18 cellular contexts compared by ENCODE assay signal in genomic region chrX:71537743-71538142, GRCh38. TPM values are rescaled to one million over a fixed set of nuclear protein-coding genes. Genes with fewer than 3 reads are reported as not detected.
A peak's percentile ranks its signal among the peaks of the same experiment; 100 is the strongest.
DNase-seq lines count a peak whose midpoint lies in the region; ATAC-seq and TF ChIP-seq lines count a peak whose summit lies in the region.
"Had no signal": no experiment of that assay in that cellular context is flagged by ENCODE, and none has a peak within 500 bp of the region (broad histone marks: within the 10 kb centered on the region; RNA-seq: fewer than 3 reads in every experiment).

No MANE protein-coding gene starts in this region.

- no peaks in the 10 kb centered on the region for H3K27me3 Mint-ChIP-seq in CD4-positive, alpha-beta memory T cell
- H3K27me3 Mint-ChIP-seq in activated CD8-positive, alpha-beta T cell treated with anti-CD3 and anti-CD28 coated beads, Interleukin-2, amount 10 ng/mL, durations not matched to agents 7 days and 5 days (ENCODE audit: low read depth): no peaks in the 10 kb centered on the region
- H3K27me3 Mint-ChIP-seq in memory B cell: no peaks in the 10 kb centered on the region

- no peak for TF ChIP-seq CTCF in DOHH2 (IDR thresholded peaks at IDR 0.05; ENCODE audit: low read depth, low read length, poor library complexity, severe bottlenecking)

- CTCF ChIA-PET in CD4-positive, alpha-beta memory T cell (lab: Charles Lee; ENCODE audit: partially characterized antibody): interaction anchor here (0.9 kb wide), 1 partner anchor 12 kb away, joined by 3 read pairs; no protein-coding TSS in a partner anchor
- CTCF ChIA-PET in activated CD8-positive, alpha-beta T cell treated with anti-CD3 and anti-CD28 coated beads, Interleukin-2, amount 10 ng/mL, durations not matched to agents 7 days and 5 days (lab: Charles Lee): interaction anchor here (1.7 kb wide), 1 partner anchor 114 kb away, joined by 4 read pairs; no protein-coding TSS in a partner anchor

- H3K4me3 Mint-ChIP-seq in CD4-positive, alpha-beta memory T cell: peak overlapping the region; percentile 65 to 98 (median 76)
- H3K4me3 Mint-ChIP-seq in activated CD8-positive, alpha-beta T cell treated with anti-CD3 and anti-CD28 coated beads, Interleukin-2, amount 10 ng/mL, durations not matched to agents 7 days and 5 days: peak overlapping the region; percentile 95
- peak overlapping the region; percentile 41 for H3K4me3 Mint-ChIP-seq in memory B cell

- H3K4me1 Mint-ChIP-seq in CD4-positive, alpha-beta memory T cell: peaks cover 31 to 75% (median 35%) of the 10 kb centered on the region in 4 donors
- H3K4me1 Mint-ChIP-seq in activated CD8-positive, alpha-beta T cell treated with anti-CD3 and anti-CD28 coated beads, Interleukin-2, amount 10 ng/mL, durations not matched to agents 7 days and 5 days (ENCODE audit: low read depth): peaks cover 43% of the 10 kb centered on the region
- H3K4me1 Mint-ChIP-seq in memory B cell: peaks cover 27% of the 10 kb centered on the region

- peaks cover 15 to 77% of the 10 kb centered on the region in 2 donors for H3K36me3 Mint-ChIP-seq in CD4-positive, alpha-beta memory T cell
- peaks cover 79% of the 10 kb centered on the region for H3K36me3 Mint-ChIP-seq in activated CD8-positive, alpha-beta T cell treated with anti-CD3 and anti-CD28 coated beads, Interleukin-2, amount 10 ng/mL, durations not matched to agents 7 days and 5 days (ENCODE audit: low read depth)
- H3K36me3 Mint-ChIP-seq in memory B cell: peaks cover 15% of the 10 kb centered on the region

- in situ Hi-C loops in G401 (cut with HindIII; ENCODE audit: low sequenced_read_pairs): no loop called here

- peaks cover 5% of the 10 kb centered on the region for H3K36me3 ChIP-seq in CD4-positive, alpha-beta memory T cell (ENCODE audit: insufficient read depth, low read length)
- H3K36me3 ChIP-seq in DOHH2 (ENCODE audit: control insufficient read depth, low read length): peaks cover 82% of the 10 kb centered on the region

- no peaks in the 10 kb centered on the region for H3K27me3 ChIP-seq in CD4-positive, alpha-beta memory T cell (ENCODE audit: insufficient read depth, low read length)
- H3K27me3 ChIP-seq in DOHH2 (ENCODE audit: control insufficient read depth, low read length): no peaks in the 10 kb centered on the region
- H3K27me3 ChIP-seq: BE2C, testis had no signal

- no peaks in the 10 kb centered on the region for H3K9me3 ChIP-seq in CD4-positive, alpha-beta memory T cell (ENCODE audit: control insufficient read depth in 1 of 2, low read length in 2 of 2)
- no peaks in the 10 kb centered on the region for H3K9me3 ChIP-seq in DOHH2 (ENCODE audit: control insufficient read depth, insufficient read depth, low read length)
- H3K9me3 ChIP-seq: BE2C, testis had no signal

- H3K9me3 Mint-ChIP-seq in CD4-positive, alpha-beta memory T cell: peaks cover 0 to 2% (median 0%) of the 10 kb centered on the region in 8 donors
- H3K9me3 Mint-ChIP-seq in activated CD8-positive, alpha-beta T cell treated with anti-CD3 and anti-CD28 coated beads, Interleukin-2, amount 10 ng/mL, durations not matched to agents 7 days and 5 days (ENCODE audit: insufficient read depth): no peaks in the 10 kb centered on the region
- H3K9me3 Mint-ChIP-seq in memory B cell: no peaks in the 10 kb centered on the region

- POLR2A ChIA-PET in CD4-positive, alpha-beta memory T cell (lab: Charles Lee; ENCODE audit: partially characterized antibody): interaction anchor here (1.0 to 9.2 kb wide), 2 partner anchors 9 to 39 kb away, joined by 3 to 163 read pairs; no protein-coding TSS in a partner anchor
- POLR2A ChIA-PET in activated CD8-positive, alpha-beta T cell treated with anti-CD3 and anti-CD28 coated beads, Interleukin-2, amount 10 ng/mL, durations not matched to agents 7 days and 5 days (lab: Charles Lee): interaction anchor here (1.1 kb wide), 1 partner anchor 14 kb away, joined by 4 read pairs; no protein-coding TSS in a partner anchor

- H4K20me1 ChIP-seq in DOHH2 (ENCODE audit: control insufficient read depth, insufficient read depth, low read depth, low read length): peaks cover 28% of the 10 kb centered on the region

- peaks cover 99% of the 10 kb centered on the region for H3K79me2 ChIP-seq in DOHH2 (ENCODE audit: control insufficient read depth, low read length)

- peak overlapping the region; percentile 47 for H3K27ac ChIP-seq in CD4-positive, alpha-beta memory T cell (ENCODE audit: low read depth, low read length)
- H3K27ac ChIP-seq in DOHH2 (ENCODE audit: low read depth, low read length): no peak overlapping the region
- H3K27ac ChIP-seq: SK-N-MC, testis had no signal

- ATAC-seq in activated CD8-positive, alpha-beta T cell treated with anti-CD3 and anti-CD28 coated beads, Interleukin-2, amount 10 ng/mL, durations not matched to agents 7 days and 5 days: no peak
- ATAC-seq in memory B cell (ENCODE audit: low read depth) (no peak), HG02571 (IDR thresholded peaks at IDR 0.05; ENCODE audit: unreplicated experiment) (no peak)
- ATAC-seq: left cardiac atrium, Panc1, sciatic nerve had no signal

- peak overlapping the region in 1 of 2 donors; percentile 23 for H3K4me3 ChIP-seq in CD4-positive, alpha-beta memory T cell (ENCODE audit: low read length in 2 of 2)
- peak overlapping the region; percentile 20 for H3K4me3 ChIP-seq in DOHH2 (ENCODE audit: low read length)
- H3K4me3 ChIP-seq: SK-N-MC, testis had no signal

- no peak for DNase-seq in CD4-positive, alpha-beta memory T cell
- no peak for DNase-seq in activated CD8-positive, alpha-beta T cell treated with anti-CD3 and anti-CD28 coated beads, Interleukin-2, amount 10 ng/mL, durations not matched to agents 7 days and 5 days
- DNase-seq in memory B cell (ENCODE audit: low spot score in 2 of 2) (no peak), NCI-H526 (lab: John Stamatoyannopoulos, UW) (no peak), G401 (ENCODE audit: low spot score) (no peak)
- DNase-seq: BE2C; DMS53; IMR-90; left cardiac atrium; NCI-H1092; occipital lobe; stimulated activated CD4-positive, alpha-beta T cell treated with anti-CD3 and anti-CD28 coated beads, Interleukin-1b, Interleukin-23, amount 100 ng/mL, for 48 hours; testis had no signal

- H3K4me2 ChIP-seq in DOHH2 (ENCODE audit: low read length): peak overlapping the region; percentile 65

- H3K27ac Mint-ChIP-seq in CD4-positive, alpha-beta memory T cell: peak overlapping the region in 6 of 7 donors; percentile 29 to 97 (median 63)
- peak overlapping the region; percentile 72 for H3K27ac Mint-ChIP-seq in activated CD8-positive, alpha-beta T cell treated with anti-CD3 and anti-CD28 coated beads, Interleukin-2, amount 10 ng/mL, durations not matched to agents 7 days and 5 days
- no peak overlapping the region for H3K27ac Mint-ChIP-seq in memory B cell

- intact Hi-C loops in CD4-positive, alpha-beta memory T cell (cut with micrococcal nuclease): loop anchor here (10.0 kb wide), 1 partner anchor 423 kb away; the partner anchor contains the start of genes IL2RG and MED12

- no peaks in the 10 kb centered on the region for H3K9me2 ChIP-seq in DOHH2 (replicated peaks; ENCODE audit: control insufficient read depth, low read length)

- peaks cover 10% of the 10 kb centered on the region; the same call in 1 of the 2 replicates for H3F3A ChIP-seq in DOHH2 (ENCODE audit: control insufficient read depth, insufficient read depth)

- peaks cover 53% of the 10 kb centered on the region for H3K4me1 ChIP-seq in CD4-positive, alpha-beta memory T cell (ENCODE audit: insufficient read depth, low read length)
- peaks cover 65% of the 10 kb centered on the region for H3K4me1 ChIP-seq in DOHH2 (ENCODE audit: control insufficient read depth, low read length)
- H3K4me1 ChIP-seq: testis had no signal

RNA-seq across cellular contexts. Expression of gene OGT, which starts 4.8 kb away (rescaled TPM):
- 100 to 1,000 TPM; 515 to 525 TPM for total RNA-seq in CD4-positive, alpha-beta memory T cell
- 10 to 100 TPM; 18.3 to 39.0 TPM for polyA plus RNA-seq in CD4-positive, alpha-beta memory T cell
- total RNA-seq in activated CD8-positive, alpha-beta T cell treated with anti-CD3 and anti-CD28 coated beads, Interleukin-2, amount 10 ng/mL, durations not matched to agents 7 days and 5 days: 100 to 1,000 TPM; 252 to 264 TPM
- 38.2 and 52.8 TPM in 2 replicates for total RNA-seq in G401 (2014; rRNA removed; shearing (Covaris generic))

RNA-seq across cellular contexts. Expression of gene GCNA, which starts 40.5 kb away (rescaled TPM):
- total RNA-seq in CD4-positive, alpha-beta memory T cell: 10 to 100 TPM; 10.2 to 11.4 TPM
- polyA plus RNA-seq in CD4-positive, alpha-beta memory T cell: under 1 TPM in 1 of 2 donors, not detected in 1; 0.40 TPM
- 1 to 10 TPM; 6.5 to 6.6 TPM for total RNA-seq in activated CD8-positive, alpha-beta T cell treated with anti-CD3 and anti-CD28 coated beads, Interleukin-2, amount 10 ng/mL, durations not matched to agents 7 days and 5 days
- total RNA-seq in G401 (2014; rRNA removed; shearing (Covaris generic)): 1.0 and 3.2 TPM in 2 replicates

Comparison
In these comparisons a context has a peak if more than half of its experiments do, and no peak if none do; other contexts are left out.
1. H3K4me3 Mint-ChIP-seq: peak in every context shown above with its lines; median percentile 95 in activated CD8-positive, alpha-beta T cell treated with anti-CD3 and anti-CD28 coated beads, Interleukin-2, amount 10 ng/mL, durations not matched to agents 7 days and 5 days; 76 in CD4-positive, alpha-beta memory T cell; 41 in memory B cell.